17 cellular contexts compared by ENCODE assay signal in genomic region chr7:2181077-2181854, GRCh38.
"Had no signal": no experiment of that assay in that cellular context is flagged by ENCODE, and none has a peak within 500 bp of the region (broad histone marks: within the 10 kb centered on the region; RNA-seq: fewer than 3 reads in every experiment).

No MANE protein-coding gene starts in this region.

- H3K4me3 Mint-ChIP-seq: activated CD8-positive, alpha-beta T cell treated with anti-CD3 and anti-CD28 coated beads for 36 hours; activated naive CD4-positive, alpha-beta T cell treated with anti-CD3 and anti-CD28 coated beads, Interleukin-2, amount 10 ng/mL, durations not matched to agents 7 days and 5 days; activated T-cell treated with anti-CD3 and anti-CD28 coated beads, Interleukin-2, amount 50 U/mL, for 24 hours; central memory CD8-positive, alpha-beta T cell; nephron; stimulated activated memory B cell treated with anti-CD40 and anti-IgM and Interleukin-4, amounts not matched to agents 10 μg/mL and 1 μg/mL and 100 μg/mL, for 72 hours had no signal

- H3K4me1 Mint-ChIP-seq: activated naive CD4-positive, alpha-beta T cell treated with anti-CD3 and anti-CD28 coated beads, Interleukin-2, amount 10 ng/mL, durations not matched to agents 7 days and 5 days; central memory CD8-positive, alpha-beta T cell had no signal

- ATAC-seq: activated CD8-positive, alpha-beta T cell treated with anti-CD3 and anti-CD28 coated beads for 36 hours; sciatic nerve; stimulated activated memory B cell treated with anti-CD40 and anti-IgM and Interleukin-4, amounts not matched to agents 10 μg/mL and 1 μg/mL and 100 μg/mL, for 72 hours had no signal

- H3K27ac Mint-ChIP-seq: activated CD8-positive, alpha-beta T cell treated with anti-CD3 and anti-CD28 coated beads for 36 hours; activated naive CD4-positive, alpha-beta T cell treated with anti-CD3 and anti-CD28 coated beads, Interleukin-2, amount 10 ng/mL, durations not matched to agents 7 days and 5 days; activated T-cell treated with anti-CD3 and anti-CD28 coated beads, Interleukin-2, amount 50 U/mL, for 24 hours; nephron had no signal

- H3K27me3 Mint-ChIP-seq: activated CD8-positive, alpha-beta T cell treated with anti-CD3 and anti-CD28 coated beads for 36 hours; activated naive CD4-positive, alpha-beta T cell treated with anti-CD3 and anti-CD28 coated beads, Interleukin-2, amount 10 ng/mL, durations not matched to agents 7 days and 5 days; activated T-cell treated with anti-CD3 and anti-CD28 coated beads, Interleukin-2, amount 50 U/mL, for 24 hours; central memory CD8-positive, alpha-beta T cell; stimulated activated memory B cell treated with anti-CD40 and anti-IgM and Interleukin-4, amounts not matched to agents 10 μg/mL and 1 μg/mL and 100 μg/mL, for 72 hours had no signal

- DNase-seq: activated CD8-positive, alpha-beta T cell treated with anti-CD3 and anti-CD28 coated beads for 36 hours; activated naive CD4-positive, alpha-beta T cell treated with anti-CD3 and anti-CD28 coated beads, Interleukin-2, amount 10 ng/mL, durations not matched to agents 7 days and 5 days; activated T-cell treated with anti-CD3 and anti-CD28 coated beads, Interleukin-2, amount 50 U/mL, for 24 hours; erythroblast; head of caudate nucleus; kidney glomerular epithelial cell; left ventricle myocardium inferior; mammary epithelial cell; midbrain; stimulated activated CD4-positive, alpha-beta T cell treated with anti-CD3 and anti-CD28 coated beads, Interleukin-4, amount 100 ng/mL, for 24 hours; T-helper 2 cell; tibial artery; WERI-Rb-1 had no signal

- H3K9me3 Mint-ChIP-seq: activated CD8-positive, alpha-beta T cell treated with anti-CD3 and anti-CD28 coated beads for 36 hours; activated naive CD4-positive, alpha-beta T cell treated with anti-CD3 and anti-CD28 coated beads, Interleukin-2, amount 10 ng/mL, durations not matched to agents 7 days and 5 days; activated T-cell treated with anti-CD3 and anti-CD28 coated beads, Interleukin-2, amount 50 U/mL, for 24 hours; central memory CD8-positive, alpha-beta T cell; nephron had no signal
